24 cellular contexts compared by ENCODE assay signal in genomic region chr5:105924366-105924765, GRCh38.
A peak's percentile ranks its signal among the peaks of the same experiment; 100 is the strongest.
DNase-seq lines count a peak whose midpoint lies in the region; ATAC-seq, FAIRE-seq and TF ChIP-seq lines count a peak whose summit lies in the region.
"Had no signal": no experiment of that assay in that cellular context is flagged by ENCODE, and none has a peak within 500 bp of the region (broad histone marks: within the 10 kb centered on the region; RNA-seq: fewer than 3 reads in every experiment).

No MANE protein-coding gene starts in this region.

- H2AFZ ChIP-seq in IMR-90 (replicated peaks; ENCODE audit: low read length, poor library complexity): no peak overlapping the region

- H3K23ac ChIP-seq in IMR-90 (ENCODE audit: low read depth, low read length): no peak overlapping the region

- WGBS in IMR-90 (ENCODE audit: extremely low coverage in 2 of 2, insufficient read length in 1 of 2), 2 experiments: no CpG with 5 or more reads among the region's 2 CpGs

- no peak overlapping the region for H3K14ac ChIP-seq in IMR-90 (replicated peaks; ENCODE audit: low read depth, low read length)

- no peaks in the 10 kb centered on the region for H3K36me3 ChIP-seq in IMR-90 (ENCODE audit: control insufficient read depth, insufficient read depth, low read length)
- H3K36me3 ChIP-seq: gastroesophageal sphincter, spleen, vagina had no signal

- no peak for FAIRE-seq in urothelium cell line (lab: Jason Lieb, UNC)
- FAIRE-seq: A204.1 had no signal

- no peaks in the 10 kb centered on the region for H3K79me1 ChIP-seq in IMR-90 (ENCODE audit: low read depth in 1 of 2, low read length in 2 of 2)

- H2AK5ac ChIP-seq in IMR-90 (ENCODE audit: low read depth, low read length): no peak overlapping the region

- no peak overlapping the region; the same call in 1 of the 2 replicates for H3K4ac ChIP-seq in IMR-90 (ENCODE audit: low read depth, low read length)

- no peak for TF ChIP-seq CTCF in AG04449 (IDR thresholded peaks at IDR 0.05; ENCODE audit: insufficient read depth, low read length, missing control alignments)
- TF ChIP-seq CTCF in IMR-90 (conservative IDR thresholded peaks at IDR 0.05; ENCODE audit: low read depth, low read length): no peak
- TF ChIP-seq CTCF in cardiac fibroblast (IDR thresholded peaks at IDR 0.05; ENCODE audit: low read depth, low read length): no peak
- no peak for TF ChIP-seq CTCF in foreskin keratinocyte (conservative IDR thresholded peaks at IDR 0.05)

- H4K5ac ChIP-seq in IMR-90 (ENCODE audit: low read depth, low read length): no peak overlapping the region

- no peak overlapping the region for H3K56ac ChIP-seq in IMR-90 (ENCODE audit: extremely low read depth, insufficient read depth, low read length)

- H2BK120ac ChIP-seq in IMR-90 (ENCODE audit: low read depth, low read length): no peak overlapping the region

- no peak overlapping the region for H4K91ac ChIP-seq in IMR-90 (ENCODE audit: insufficient read depth, low read depth, low read length)

- no peak overlapping the region for H2AK9ac ChIP-seq in IMR-90 (replicated peaks; ENCODE audit: low read depth, low read length, poor library complexity)

- H3K9me3 ChIP-seq in IMR-90 (ENCODE audit: control insufficient read depth, insufficient read depth, low read length): no peaks in the 10 kb centered on the region
- H3K9me3 ChIP-seq: gastroesophageal sphincter, psoas muscle, vagina had no signal

- H2BK5ac ChIP-seq in IMR-90 (ENCODE audit: low read depth, low read length, poor library complexity, severe bottlenecking): peak overlapping the region; percentile 70

- dilution Hi-C loops in IMR-90 (cut with HindIII; ENCODE audit: low sequenced_read_pairs, unreplicated experiment): no loop called here

- no peak overlapping the region for H3K4me3 ChIP-seq in AG04449 (ENCODE audit: low read depth, low read length)
- no peak overlapping the region for H3K4me3 ChIP-seq in IMR-90 (ENCODE audit: insufficient read depth, low read depth, low read length)
- H3K4me3 ChIP-seq in cardiac fibroblast (replicated peaks in 1 of 2; ENCODE audit: low read depth in 2 of 2, low read length in 2 of 2): no peak overlapping the region
- H3K4me3 ChIP-seq: gastroesophageal sphincter, psoas muscle, spleen, vagina had no signal

- intact Hi-C loops in IMR-90 (cut with micrococcal nuclease): no loop called here

- H3K27ac ChIP-seq in IMR-90 (ENCODE audit: insufficient read depth, low read length) (no peak overlapping the region), foreskin keratinocyte (no peak overlapping the region)
- H3K27ac ChIP-seq: gastroesophageal sphincter, psoas muscle, spleen, vagina had no signal

- no TSS peak for BruUV-seq in IMR-90 (replicated peaks; lab: Mats Ljungman, UMichigan)

- no peak for TF ChIP-seq RAD21 in IMR-90 (IDR thresholded peaks at IDR 0.05; ENCODE audit: low read length)

- H3K9me1 ChIP-seq in IMR-90 (ENCODE audit: insufficient read depth, low read length): no peaks in the 10 kb centered on the region

- ATAC-seq in IMR-90 (ENCODE audit: low read depth): peak; percentile 40
- no peak for ATAC-seq in foreskin keratinocyte
- no peak for ATAC-seq in GM18520 (IDR thresholded peaks at IDR 0.05; ENCODE audit: unreplicated experiment)
- ATAC-seq: activated CD4-positive, alpha-beta T cell treated with anti-CD3 and anti-CD28 coated beads for 36 hours; effector memory CD8-positive, alpha-beta T cell; gastroesophageal sphincter; psoas muscle had no signal

- H3K9ac ChIP-seq in IMR-90 (ENCODE audit: low read depth, low read length): no peak overlapping the region

- no peaks in the 10 kb centered on the region for H3K27me3 ChIP-seq in IMR-90 (ENCODE audit: control insufficient read depth, insufficient read depth, low read length)
- H3K27me3 ChIP-seq in foreskin keratinocyte: no peaks in the 10 kb centered on the region
- H3K27me3 ChIP-seq: gastroesophageal sphincter, spleen, vagina had no signal

- H2BK15ac ChIP-seq in IMR-90 (ENCODE audit: low read depth, low read length): no peak overlapping the region

- in situ Hi-C loops in IMR-90 (cut with MboI; ENCODE audit: low sequenced_read_pairs): no loop called here

- no peak for TF ChIP-seq POLR2A in IMR-90 (IDR thresholded peaks at IDR 0.05; ENCODE audit: low read depth, low read length)

- no peaks in the 10 kb centered on the region for H4K20me1 ChIP-seq in IMR-90 (ENCODE audit: insufficient read depth, low read length)

- H3K4me2 ChIP-seq in IMR-90 (ENCODE audit: low read depth, low read length): no peak overlapping the region; the same call in 1 of the 2 replicates

- CTCF ChIA-PET in AG04449 (lab: Yijun Ruan, JAX): no interaction called here
- CTCF ChIA-PET in IMR-90 (lab: Yijun Ruan, JAX): no interaction called here

- POLR2A ChIA-PET in AG04449 (lab: Yijun Ruan, JAX) (no interaction called here), IMR-90 (lab: Charles Lee; ENCODE audit: unreplicated experiment) (no interaction called here)

- peak; percentile 40 for DNase-seq in AG04449 (ENCODE audit: low read depth, low spot score)
- peak; percentile 81 for DNase-seq in IMR-90
- peak; percentile 10 to 92 for DNase-seq in cardiac fibroblast (ENCODE audit: low read depth in 2 of 2)
- DNase-seq in foreskin keratinocyte: peak; percentile 47 to 82
- DNase-seq in NCI-H446 treated with DMSO at 0.1 percent for 48 hours (lab: John Stamatoyannopoulos, UW): no peak
- DNase-seq in activated naive CD4-positive, alpha-beta T cell (lab: John Stamatoyannopoulos, UW): no peak
- no peak for DNase-seq in urothelium cell line (ENCODE audit: low spot score)
- DNase-seq: activated CD4-positive, alpha-beta T cell treated with anti-CD3 and anti-CD28 coated beads for 36 hours; activated effector memory CD4-positive, alpha-beta T cell treated with Interleukin-2 at 50 U/mL for 16 hours; amygdala; CD4-positive, CD25-positive, alpha-beta regulatory T cell; effector memory CD8-positive, alpha-beta T cell; KBM-7; NCI-H1048; NCI-H2029 treated with DMSO at 0.1 percent for 48 hours; NCI-H510A treated with DMSO at 0.1 percent for 48 hours; psoas muscle; spleen; stimulated activated CD8-positive, alpha-beta memory T cell treated with anti-CD3 and anti-CD28 coated beads, Interleukin-4, amount 100 ng/mL, for 48 hours; substantia nigra had no signal

- H2BK20ac ChIP-seq in IMR-90 (ENCODE audit: low read depth, low read length): no peak overlapping the region

- H3K4me1 ChIP-seq in IMR-90 (ENCODE audit: control insufficient read depth, insufficient read depth, low read length): no peaks in the 10 kb centered on the region
- no peaks in the 10 kb centered on the region for H3K4me1 ChIP-seq in foreskin keratinocyte
- H3K4me1 ChIP-seq: gastroesophageal sphincter, psoas muscle, spleen, vagina had no signal

- H4K8ac ChIP-seq in IMR-90 (ENCODE audit: low read depth in 2 of 2, low read length in 2 of 2): no peak overlapping the region; a peak in 1 of 4 replicates

- no peak overlapping the region for H3K18ac ChIP-seq in IMR-90 (ENCODE audit: low read depth, low read length)

TF ChIP-seq in IMR-90, 13 proteins besides CTCF, POLR2A, EP300 and RAD21:
- TF ChIP-seq MXI1 (IDR thresholded peaks at IDR 0.05; ENCODE audit: borderline replicate concordance, low read depth, low read length) (no peak), MAZ (IDR thresholded peaks at IDR 0.05; ENCODE audit: borderline replicate concordance, low read depth, low read length) (no peak), NFE2L2 (IDR thresholded peaks at IDR 0.05; ENCODE audit: low read depth, low read length) (no peak), BHLHE40 (IDR thresholded peaks at IDR 0.05; ENCODE audit: low read depth, low read length) (peak; percentile 57; the same call in 1 of the 2 replicates), RFX5 (IDR thresholded peaks at IDR 0.05; ENCODE audit: low read depth, low read length) (no peak), MAFK (IDR thresholded peaks at IDR 0.05; ENCODE audit: low read depth, low read length) (0 out of 2 replicates have a peak, but pooled peaks have one; percentile 1), FOS (IDR thresholded peaks at IDR 0.05; ENCODE audit: low read depth, low read length) (no peak), SMC3 (IDR thresholded peaks at IDR 0.05; ENCODE audit: low read depth, low read length) (no peak), USF2 (IDR thresholded peaks at IDR 0.05; ENCODE audit: low read depth, low read length) (no peak), ELK1 (IDR thresholded peaks at IDR 0.05; ENCODE audit: borderline replicate concordance, low read depth, low read length) (no peak), CEBPB (IDR thresholded peaks at IDR 0.05; ENCODE audit: low read depth, low read length) (peak; percentile 96), RCOR1 (IDR thresholded peaks at IDR 0.05; ENCODE audit: insufficient replicate concordance, low read length) (no peak), CHD1 (IDR thresholded peaks at IDR 0.05; ENCODE audit: low read depth, low read length) (no peak)

Comparison
In these comparisons a context has a peak if more than half of its experiments do, and no peak if none do; other contexts are left out.
1. DNase-seq: peak in AG04449 (single experiment), IMR-90 (single experiment), cardiac fibroblast (2 of 2) and foreskin keratinocyte (2 of 2); none in NCI-H446 treated with DMSO at 0.1 percent for 48 hours (single experiment), activated naive CD4-positive, alpha-beta T cell (0 of 4) and urothelium cell line (single experiment).